Comparison of ENCODE assay signal across 9 cellular contexts in genomic region chr11:117823294-117823940, GRCh38. TPM values are rescaled to one million over a fixed set of nuclear protein-coding genes. Genes with fewer than 3 reads are reported as not detected.
DNase-seq lines count a peak whose midpoint lies in the region; ATAC-seq and TF ChIP-seq lines count a peak whose summit lies in the region.
"Had no signal": no experiment of that assay in that cellular context is flagged by ENCODE, and none has a peak within 500 bp of the region (broad histone marks: within the 10 kb centered on the region; RNA-seq: fewer than 3 reads in every experiment).

No MANE protein-coding gene starts in this region.

- ATAC-seq in SK-N-SH treated with all-trans-retinoic acid at 6 μM for 48 hours: peak; percentile 39; the same call in 2 of the 3 replicates
- ATAC-seq in sciatic nerve: peak; percentile 33
- ATAC-seq: left colon had no signal

- H3K4me3 ChIP-seq in fibroblast of pulmonary artery (replicated peaks; ENCODE audit: low read depth, low read length): no peak overlapping the region

- intact Hi-C loops in sciatic nerve (cut with DNase I): no loop called here

- peak; percentile 21 for TF ChIP-seq CTCF in fibroblast of pulmonary artery (IDR thresholded peaks at IDR 0.05; ENCODE audit: low read length, missing control alignments)

- DNase-seq in DMS79 treated with DMSO at 0.1 percent for 48 hours (lab: John Stamatoyannopoulos, UW) (peak; percentile 36), DMS79 (lab: John Stamatoyannopoulos, UW) (no peak), fibroblast of pulmonary artery (ENCODE audit: low read depth) (peak; percentile 23), sciatic nerve (ENCODE audit: low spot score) (peak; percentile 65), medulla oblongata (ENCODE audit: extremely low spot score) (no peak), Ammon's horn (ENCODE audit: low spot score) (no peak), GOT3 (lab: John Stamatoyannopoulos, UW) (no peak)

TF ChIP-seq in SK-N-SH treated with all-trans-retinoic acid at 6 μM for 48 hours, 23 proteins besides CTCF, POLR2A, EP300 and RAD21:
- TF ChIP-seq ZFP30 (CRISPR knock-in tag; IDR thresholded peaks at IDR 0.05) (no peak), ZNF8 (CRISPR knock-in tag; IDR thresholded peaks at IDR 0.05) (no peak), SNAI2 (CRISPR knock-in tag; IDR thresholded peaks at IDR 0.05) (no peak), ZNF70 (CRISPR knock-in tag; IDR thresholded peaks at IDR 0.05) (no peak), ESRRG (CRISPR knock-in tag; IDR thresholded peaks at IDR 0.05) (no peak)
- TF ChIP-seq, protein P1, sequence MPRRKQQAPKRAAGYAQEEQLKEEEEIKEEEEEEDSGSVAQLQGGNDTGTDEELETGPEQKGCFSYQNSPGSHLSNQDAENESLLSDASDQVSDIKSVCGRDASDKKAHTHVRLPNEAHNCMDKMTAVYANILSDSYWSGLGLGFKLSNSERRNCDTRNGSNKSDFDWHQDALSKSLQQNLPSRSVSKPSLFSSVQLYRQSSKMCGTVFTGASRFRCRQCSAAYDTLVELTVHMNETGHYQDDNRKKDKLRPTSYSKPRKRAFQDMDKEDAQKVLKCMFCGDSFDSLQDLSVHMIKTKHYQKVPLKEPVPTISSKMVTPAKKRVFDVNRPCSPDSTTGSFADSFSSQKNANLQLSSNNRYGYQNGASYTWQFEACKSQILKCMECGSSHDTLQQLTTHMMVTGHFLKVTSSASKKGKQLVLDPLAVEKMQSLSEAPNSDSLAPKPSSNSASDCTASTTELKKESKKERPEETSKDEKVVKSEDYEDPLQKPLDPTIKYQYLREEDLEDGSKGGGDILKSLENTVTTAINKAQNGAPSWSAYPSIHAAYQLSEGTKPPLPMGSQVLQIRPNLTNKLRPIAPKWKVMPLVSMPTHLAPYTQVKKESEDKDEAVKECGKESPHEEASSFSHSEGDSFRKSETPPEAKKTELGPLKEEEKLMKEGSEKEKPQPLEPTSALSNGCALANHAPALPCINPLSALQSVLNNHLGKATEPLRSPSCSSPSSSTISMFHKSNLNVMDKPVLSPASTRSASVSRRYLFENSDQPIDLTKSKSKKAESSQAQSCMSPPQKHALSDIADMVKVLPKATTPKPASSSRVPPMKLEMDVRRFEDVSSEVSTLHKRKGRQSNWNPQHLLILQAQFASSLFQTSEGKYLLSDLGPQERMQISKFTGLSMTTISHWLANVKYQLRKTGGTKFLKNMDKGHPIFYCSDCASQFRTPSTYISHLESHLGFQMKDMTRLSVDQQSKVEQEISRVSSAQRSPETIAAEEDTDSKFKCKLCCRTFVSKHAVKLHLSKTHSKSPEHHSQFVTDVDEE (CRISPR knock-in tag; IDR thresholded peaks at IDR 0.05): no peak

RNA-seq across cellular contexts. Expression of gene FXYD2, which starts 1.1 kb away (rescaled TPM):
- 6.6 TPM for total RNA-seq in sciatic nerve

RNA-seq across cellular contexts. Expression of gene DSCAML1, which starts 26.4 kb away (rescaled TPM):
- 4.2 TPM for total RNA-seq in sciatic nerve

RNA-seq across cellular contexts. Expression of gene FXYD6, which starts 53.0 kb away (rescaled TPM):
- total RNA-seq in sciatic nerve: 141 TPM

Comparison
In these comparisons a context has a peak if more than half of its experiments do, and no peak if none do; other contexts are left out.
1. DNase-seq: peak in DMS79 treated with DMSO at 0.1 percent for 48 hours (single experiment), fibroblast of pulmonary artery (single experiment) and sciatic nerve (single experiment); none in DMS79 (single experiment), medulla oblongata (single experiment), Ammon's horn (single experiment) and GOT3 (single experiment).